ENCODE assay signal across 15 cellular contexts in the genomic region with DNA sequence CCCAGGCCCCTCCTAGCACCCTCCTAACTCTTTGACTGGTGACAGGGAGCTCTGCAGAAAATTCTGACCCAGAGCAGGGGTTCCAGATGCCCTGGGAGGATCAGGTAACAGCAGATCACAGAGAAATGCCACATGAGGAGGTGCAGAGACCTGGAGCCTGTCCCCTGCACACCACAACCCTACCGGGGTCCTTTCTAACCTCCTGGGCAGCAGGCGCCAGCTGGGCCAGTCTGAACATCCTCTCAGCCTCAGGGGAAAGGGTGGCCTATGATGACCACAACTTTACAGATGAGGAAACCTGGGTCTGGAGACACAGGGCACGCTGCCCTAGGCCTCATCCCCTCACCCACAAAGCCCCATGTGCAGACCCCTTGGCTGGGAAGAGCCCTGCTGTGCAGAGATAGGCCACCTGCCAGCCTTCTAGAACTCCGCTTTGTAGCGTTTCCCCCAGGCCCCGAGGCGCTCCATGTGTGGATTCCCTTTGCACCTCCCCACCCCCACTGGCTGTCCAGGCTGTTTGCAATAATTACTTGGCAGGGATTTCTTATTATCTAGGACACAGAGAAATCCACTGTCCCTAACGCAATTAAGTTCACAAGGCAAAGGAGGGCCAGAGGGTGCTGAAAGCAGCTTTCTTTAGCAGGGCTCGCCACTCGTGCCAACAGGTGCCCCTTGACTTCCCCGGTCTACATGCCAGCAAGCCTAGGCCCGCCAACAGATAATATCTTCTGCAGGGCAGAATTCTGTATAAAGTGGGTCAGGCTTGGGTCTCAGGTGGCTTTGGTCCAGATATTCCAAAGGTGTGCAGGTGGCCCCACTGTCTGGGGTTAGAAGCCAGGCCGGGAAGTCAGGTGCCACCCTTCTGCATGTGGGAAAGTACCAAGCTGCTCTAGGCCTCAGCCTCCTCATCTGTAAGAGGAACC. TPM values are rescaled to one million over a fixed set of nuclear protein-coding genes. Genes with fewer than 3 reads are reported as not detected.
DNase-seq lines count a peak whose midpoint lies in the region; ATAC-seq and TF ChIP-seq lines count a peak whose summit lies in the region.
"Had no signal": no experiment of that assay in that cellular context is flagged by ENCODE, and none has a peak within 500 bp of the region (broad histone marks: within the 10 kb centered on the region; RNA-seq: fewer than 3 reads in every experiment).

No MANE protein-coding gene starts in this region.

- peak overlapping the region; percentile 41 for H3K27ac Mint-ChIP-seq in activated naive CD4-positive, alpha-beta T cell treated with anti-CD3 and anti-CD28 coated beads, Interleukin-2, amount 50 U/mL, for 24 hours
- H3K27ac Mint-ChIP-seq: B cell had no signal

- H3K36me3 ChIP-seq in WERI-Rb-1 (peaks cover 97% of the 10 kb centered on the region), testis (ENCODE audit: low read depth, missing control alignments) (no peaks in the 10 kb centered on the region)

- H3K27ac ChIP-seq in WERI-Rb-1 (peak overlapping the region; percentile 31), testis (no peak overlapping the region)

- TF ChIP-seq POLR2A in testis (IDR thresholded peaks at IDR 0.05), result no peak

- ATAC-seq in left ventricle myocardium superior (peak; percentile 38), HG02870 (IDR thresholded peaks at IDR 0.05; ENCODE audit: unreplicated experiment) (no peak)
- ATAC-seq: T-cell had no signal

- H3K4me1 Mint-ChIP-seq in activated naive CD4-positive, alpha-beta T cell treated with anti-CD3 and anti-CD28 coated beads, Interleukin-2, amount 50 U/mL, for 24 hours, result no peaks in the 10 kb centered on the region
- H3K4me1 Mint-ChIP-seq: B cell had no signal

- DNase-seq in activated naive CD4-positive, alpha-beta T cell (lab: John Stamatoyannopoulos, UW), result no peak
- DNase-seq in WERI-Rb-1 (peak; percentile 49), left ventricle myocardium superior (peak; percentile 60), testis (peak; percentile 81), OCI-M1 (lab: John Stamatoyannopoulos, UW) (no peak)
- no peak for DNase-seq in effector CD4-positive, alpha-beta T cell
- DNase-seq: activated effector memory CD4-positive, alpha-beta T cell treated with anti-CD3 and anti-CD28 coated beads, Interleukin-2, amount 50 U/mL, for 16 hours; cerebellar nuclear complex; EL; Kasumi-1; NCI-H2029 had no signal

- WGBS in testis, 2 donors, result 50 to 67% methylated on average over 12 to 13 of the region's 13 CpGs

- H3K4me1 ChIP-seq in testis, result peaks cover 25% of the 10 kb centered on the region

- peaks cover 6% of the 10 kb centered on the region for H3K36me3 Mint-ChIP-seq in activated naive CD4-positive, alpha-beta T cell treated with anti-CD3 and anti-CD28 coated beads, Interleukin-2, amount 50 U/mL, for 24 hours

- no peaks in the 10 kb centered on the region for H3K27me3 Mint-ChIP-seq in activated naive CD4-positive, alpha-beta T cell treated with anti-CD3 and anti-CD28 coated beads, Interleukin-2, amount 50 U/mL, for 24 hours
- H3K27me3 Mint-ChIP-seq: B cell, T-cell had no signal

- H3K9me3 ChIP-seq in WERI-Rb-1 (ENCODE audit: severe bottlenecking) (no peaks in the 10 kb centered on the region), testis (no peaks in the 10 kb centered on the region)

- H3K9me3 Mint-ChIP-seq in activated naive CD4-positive, alpha-beta T cell treated with anti-CD3 and anti-CD28 coated beads, Interleukin-2, amount 50 U/mL, for 24 hours, result no peaks in the 10 kb centered on the region
- H3K9me3 Mint-ChIP-seq: T-cell had no signal

- H3K4me3 Mint-ChIP-seq in activated naive CD4-positive, alpha-beta T cell treated with anti-CD3 and anti-CD28 coated beads, Interleukin-2, amount 50 U/mL, for 24 hours, result no peak overlapping the region
- H3K4me3 Mint-ChIP-seq: B cell, T-cell had no signal

- H3K27me3 ChIP-seq in WERI-Rb-1 (ENCODE audit: insufficient read depth, low read depth, severe bottlenecking), result no peaks in the 10 kb centered on the region
- H3K27me3 ChIP-seq in testis, result no peaks in the 10 kb centered on the region

- H3K4me3 ChIP-seq in WERI-Rb-1 (ENCODE audit: low read depth, low read length) (no peak overlapping the region), testis (no peak overlapping the region)

- TF ChIP-seq CTCF in WERI-Rb-1 (IDR thresholded peaks at IDR 0.05; ENCODE audit: low read depth, low read length) (no peak), testis (IDR thresholded peaks at IDR 0.05) (no peak)

- intact Hi-C loops in left ventricle myocardium superior (cut with micrococcal nuclease) (no loop called here), testis (cut with DNase I; ENCODE audit: low total_unique reads) (no loop called here)

RNA-seq across cellular contexts. Expression of a gene that starts 36.4 kb away (rescaled TPM):
- total RNA-seq in left ventricle myocardium superior (182 TPM), testis (100 to 1,000 TPM; 165 to 168 TPM)
- 295 TPM for polyA plus RNA-seq in testis (ENCODE audit: insufficient read depth, low read depth, low replicate concordance)

RNA-seq across cellular contexts. Expression of a gene that starts 58.9 kb away (rescaled TPM):
- total RNA-seq in left ventricle myocardium superior, result 7.1 TPM
- 1 to 10 TPM; 6.8 to 7.5 TPM for total RNA-seq in testis
- polyA plus RNA-seq in testis (ENCODE audit: insufficient read depth, low read depth, low replicate concordance), result 6.3 TPM

Comparison
In these comparisons a context has a peak if more than half of its experiments do, and no peak if none do; other contexts are left out.
1. DNase-seq: peak in WERI-Rb-1 (single experiment), left ventricle myocardium superior (single experiment) and testis (single experiment); none in activated naive CD4-positive, alpha-beta T cell (0 of 4), OCI-M1 (single experiment) and effector CD4-positive, alpha-beta T cell (single experiment).